In genomic region chr7:96707901-96708774, GRCh38 we compare ENCODE assay signal across 10 cellular contexts. TPM values are rescaled to one million over a fixed set of nuclear protein-coding genes. Genes with fewer than 3 reads are reported as not detected.
A peak's percentile ranks its signal among the peaks of the same experiment; 100 is the strongest.
DNase-seq lines count a peak whose midpoint lies in the region; ATAC-seq and TF ChIP-seq lines count a peak whose summit lies in the region.
"Had no signal": no experiment of that assay in that cellular context is flagged by ENCODE, and none has a peak within 500 bp of the region (broad histone marks: within the 10 kb centered on the region; RNA-seq: fewer than 3 reads in every experiment).

No MANE protein-coding gene starts in this region.

- peak overlapping the region; percentile 85 for H3K4me2 ChIP-seq in hepatocyte

- TF ChIP-seq CTCF in hepatocyte (IDR thresholded peaks at IDR 0.05; ENCODE audit: poor library complexity) (no peak), stomach (IDR thresholded peaks at IDR 0.05) (no peak)

- no peak overlapping the region for H3K27ac Mint-ChIP-seq in activated CD4-positive, alpha-beta T cell treated with anti-CD3 and anti-CD28 coated beads, Interleukin-2, amount 10 ng/mL, durations not matched to agents 7 days and 5 days
- H3K27ac Mint-ChIP-seq in activated CD4-positive, alpha-beta memory T cell treated with anti-CD3 and anti-CD28 coated beads for 36 hours: no peak overlapping the region

- no peaks in the 10 kb centered on the region for H3K27me3 ChIP-seq in hepatocyte
- no peaks in the 10 kb centered on the region for H3K27me3 ChIP-seq in stomach

- no peak for ATAC-seq in GM18520 (IDR thresholded peaks at IDR 0.05; ENCODE audit: unreplicated experiment)

- H3K36me3 Mint-ChIP-seq in activated CD4-positive, alpha-beta T cell treated with anti-CD3 and anti-CD28 coated beads, Interleukin-2, amount 10 ng/mL, durations not matched to agents 7 days and 5 days (ENCODE audit: low read depth): peaks cover 25% of the 10 kb centered on the region
- H3K36me3 Mint-ChIP-seq in activated CD4-positive, alpha-beta memory T cell treated with anti-CD3 and anti-CD28 coated beads for 36 hours: peaks cover 9% of the 10 kb centered on the region

- CTCF ChIA-PET in activated CD4-positive, alpha-beta T cell treated with anti-CD3 and anti-CD28 coated beads, Interleukin-2, amount 10 ng/mL, durations not matched to agents 7 days and 5 days (lab: Charles Lee): no interaction called here
- CTCF ChIA-PET in activated CD4-positive, alpha-beta memory T cell treated with anti-CD3 and anti-CD28 coated beads for 36 hours (lab: Charles Lee): interaction anchor here (1.1 kb wide), 2 partner anchors 8 to 18 kb away, joined by 3 read pairs; no protein-coding TSS in a partner anchor

- peaks cover 61% of the 10 kb centered on the region for H3K79me2 ChIP-seq in hepatocyte

- H3K9me3 ChIP-seq in hepatocyte (ENCODE audit: low read depth) (no peaks in the 10 kb centered on the region), stomach (peaks cover 0 to 7% (median 5%) of the 10 kb centered on the region in 4 donors)

- intact Hi-C loops in activated CD4-positive, alpha-beta memory T cell treated with anti-CD3 and anti-CD28 coated beads for 36 hours (cut with micrococcal nuclease): loop anchor here (2.0 to 10.0 kb wide), 4 partner anchors 13 to 409 kb away; partner anchors contain the start of genes SDHAF3 and SLC25A13
- intact Hi-C loops in stomach (cut with DNase I; ENCODE audit: low total_unique reads): no loop called here

- peak overlapping the region; percentile 97 for H3K4me3 Mint-ChIP-seq in activated CD4-positive, alpha-beta T cell treated with anti-CD3 and anti-CD28 coated beads, Interleukin-2, amount 10 ng/mL, durations not matched to agents 7 days and 5 days
- peak overlapping the region; percentile 98 for H3K4me3 Mint-ChIP-seq in activated CD4-positive, alpha-beta memory T cell treated with anti-CD3 and anti-CD28 coated beads for 36 hours

- H3K36me3 ChIP-seq in hepatocyte (replicated peaks; ENCODE audit: insufficient read depth, low read depth) (no peaks in the 10 kb centered on the region), stomach (no peaks in the 10 kb centered on the region)

- no peak for DNase-seq in activated CD4-positive, alpha-beta T cell treated with anti-CD3 and anti-CD28 coated beads, Interleukin-2, amount 10 ng/mL, durations not matched to agents 7 days and 5 days
- DNase-seq in activated CD4-positive, alpha-beta T cell treated with anti-CD3 and anti-CD28 coated beads for 48 hours: no peak
- no peak for DNase-seq in activated CD4-positive, alpha-beta memory T cell treated with anti-CD3 and anti-CD28 coated beads for 36 hours
- DNase-seq in hepatocyte (ENCODE audit: low spot score) (no peak), stomach (no peak), HT-29 (ENCODE audit: low spot score) (no peak), cerebellum (ENCODE audit: low spot score) (no peak)
- DNase-seq: COR-L47, SIG-M5 had no signal

- TF ChIP-seq EP300 in stomach (IDR thresholded peaks at IDR 0.05): no peak

- H3K4me1 ChIP-seq in hepatocyte (ENCODE audit: insufficient read depth) (peaks cover 13% of the 10 kb centered on the region), stomach (peaks cover 14 to 41% (median 23%) of the 10 kb centered on the region in 4 donors)

- WGBS in hepatocyte (ENCODE audit: low lambda C conversion rate, missing lambda C conversion rate): 65% methylated on average over 4 of the region's 4 CpGs
- WGBS in stomach, 5 donors: 88 to 91% (median 90%) methylated on average over 4 of the region's 4 CpGs

- H2AFZ ChIP-seq in hepatocyte: no peak overlapping the region

- peaks cover 8% of the 10 kb centered on the region for H3K27me3 Mint-ChIP-seq in activated CD4-positive, alpha-beta T cell treated with anti-CD3 and anti-CD28 coated beads, Interleukin-2, amount 10 ng/mL, durations not matched to agents 7 days and 5 days
- H3K27me3 Mint-ChIP-seq in activated CD4-positive, alpha-beta memory T cell treated with anti-CD3 and anti-CD28 coated beads for 36 hours: no peaks in the 10 kb centered on the region

- no peak for TF ChIP-seq POLR2A in stomach (IDR thresholded peaks at IDR 0.05)

- H4K20me1 ChIP-seq in hepatocyte (ENCODE audit: insufficient read depth, poor library complexity, severe bottlenecking): peaks cover 19% of the 10 kb centered on the region

- peak overlapping the region; percentile 68 for H3K4me3 ChIP-seq in hepatocyte
- peak overlapping the region; percentile 81 to 96 (median 84) for H3K4me3 ChIP-seq in stomach

- H3K9me3 Mint-ChIP-seq in activated CD4-positive, alpha-beta T cell treated with anti-CD3 and anti-CD28 coated beads, Interleukin-2, amount 10 ng/mL, durations not matched to agents 7 days and 5 days: peaks cover 16% of the 10 kb centered on the region
- H3K9me3 Mint-ChIP-seq in activated CD4-positive, alpha-beta memory T cell treated with anti-CD3 and anti-CD28 coated beads for 36 hours: peaks cover 12% of the 10 kb centered on the region

- H3K9me2 ChIP-seq in hepatocyte (replicated peaks; ENCODE audit: insufficient read depth): no peaks in the 10 kb centered on the region

- POLR2A ChIA-PET in activated CD4-positive, alpha-beta T cell treated with anti-CD3 and anti-CD28 coated beads, Interleukin-2, amount 10 ng/mL, durations not matched to agents 7 days and 5 days (lab: Charles Lee): no interaction called here
- POLR2A ChIA-PET in activated CD4-positive, alpha-beta memory T cell treated with anti-CD3 and anti-CD28 coated beads for 36 hours (lab: Charles Lee): no interaction called here

- no peak overlapping the region for H3K27ac ChIP-seq in hepatocyte
- H3K27ac ChIP-seq in stomach: no peak overlapping the region

- peaks cover 29% of the 10 kb centered on the region for H3K4me1 Mint-ChIP-seq in activated CD4-positive, alpha-beta T cell treated with anti-CD3 and anti-CD28 coated beads, Interleukin-2, amount 10 ng/mL, durations not matched to agents 7 days and 5 days
- peaks cover 33% of the 10 kb centered on the region for H3K4me1 Mint-ChIP-seq in activated CD4-positive, alpha-beta memory T cell treated with anti-CD3 and anti-CD28 coated beads for 36 hours (ENCODE audit: low read depth)

RNA-seq across cellular contexts. Expression of gene SEM1, which starts 1.5 kb away (rescaled TPM):
- total RNA-seq in activated CD4-positive, alpha-beta T cell treated with anti-CD3 and anti-CD28 coated beads, Interleukin-2, amount 10 ng/mL, durations not matched to agents 7 days and 5 days: 10 to 100 TPM; 40.3 to 45.3 TPM
- total RNA-seq in activated CD4-positive, alpha-beta memory T cell treated with anti-CD3 and anti-CD28 coated beads for 36 hours: 10 to 100 TPM; 41.6 to 42.4 TPM
- total RNA-seq in hepatocyte (22.0 and 26.8 TPM in 2 replicates), stomach (10 to 100 TPM in 3 of 5 donors, 1 to 10 TPM in 2; 5.1 to 95.7 (median 38.8) TPM), cerebellum (39.4 TPM)
- polyA plus RNA-seq in hepatocyte (262 and 288 TPM in 2 replicates), stomach (10 to 100 TPM; 74.1 to 98.3 (median 97.1) TPM)
- total RNA-seq in HT-29 (2014; rRNA removed; shearing (Covaris generic)): 144 TPM in 2 replicates
